In genomic region chr12:132391326-132392041, GRCh38 we compare ENCODE assay signal across 23 cellular contexts.
A peak's percentile ranks its signal among the peaks of the same experiment; 100 is the strongest.
DNase-seq lines count a peak whose midpoint lies in the region; ATAC-seq and TF ChIP-seq lines count a peak whose summit lies in the region.
"Had no signal": no experiment of that assay in that cellular context is flagged by ENCODE, and none has a peak within 500 bp of the region (broad histone marks: within the 10 kb centered on the region; RNA-seq: fewer than 3 reads in every experiment).

No MANE protein-coding gene starts in this region.

- no peak overlapping the region for H2AK5ac ChIP-seq in mesenchymal stem cell (ENCODE audit: low read length, severe bottlenecking)

- H3K4me3 ChIP-seq in right cardiac atrium (ENCODE audit: low read length) = no peak overlapping the region
- no peak overlapping the region for H3K4me3 ChIP-seq in mesenchymal stem cell (ENCODE audit: insufficient read depth in 1 of 2, low read depth in 1 of 2, low read length in 2 of 2)
- H3K4me3 ChIP-seq in upper lobe of right lung = no peak overlapping the region
- H3K4me3 ChIP-seq: A549, GM12878, SJCRH30 had no signal

- no peak overlapping the region for H3K23ac ChIP-seq in mesenchymal stem cell (ENCODE audit: low read length in 2 of 2)

- no peak overlapping the region for H2BK12ac ChIP-seq in mesenchymal stem cell (ENCODE audit: low read length in 2 of 2)

- no peak overlapping the region for H4K91ac ChIP-seq in mesenchymal stem cell (ENCODE audit: low read length)

- H3K36me3 ChIP-seq in mesenchymal stem cell (ENCODE audit: control insufficient read depth in 1 of 2, insufficient read depth in 2 of 2, low read depth in 1 of 2, low read length in 2 of 2) (no peaks in the 10 kb centered on the region), upper lobe of right lung (no peaks in the 10 kb centered on the region)
- H3K36me3 ChIP-seq: BE2C, SJCRH30 had no signal

- peaks cover 17% of the 10 kb centered on the region for H3K27me3 Mint-ChIP-seq in endothelial cell (ENCODE audit: unreplicated experiment)
- H3K27me3 Mint-ChIP-seq in activated T-helper 1 cell treated with anti-CD3 and anti-CD28 coated beads, Interleukin-12 subunit alpha, Interleukin-12 subunit beta, Interleukin-2, Interleukin-4 antibody, amounts not matched to agents 30 ng/mL and 10 ng/mL and 1 ng/mL, durations not matched to agents 14 hours and 24 hours and 36 hours (ENCODE audit: insufficient read depth) = peaks cover 5% of the 10 kb centered on the region

- DNase-seq in right cardiac atrium (peak; percentile 9 to 55 (median 32)), left cardiac atrium (no peak), endothelial cell (ENCODE audit: low spot score) (no peak), mesenchymal stem cell (no peak), upper lobe of right lung (peak; percentile 54), DMS153 (lab: John Stamatoyannopoulos, UW) (no peak)
- no peak for DNase-seq in activated T-helper 1 cell treated with anti-CD3 and anti-CD28 coated beads, Interleukin-12 subunit alpha, Interleukin-12 subunit beta, Interleukin-2, Interleukin-4 antibody, amounts not matched to agents 30 ng/mL and 10 ng/mL and 1 ng/mL, durations not matched to agents 14 hours and 24 hours and 36 hours (ENCODE audit: low spot score)
- DNase-seq: BE2C; CD4-positive, CD25-positive, alpha-beta regulatory T cell; DND-41; H7; NCI-H1105; NCI-H146; NCI-H2029; NCI-H2227 treated with DMSO at 0.1 percent for 48 hours; NCI-H510A treated with DMSO at 0.1 percent for 48 hours; NCI-H748 treated with DMSO at 0.1 percent for 48 hours; SJCRH30 had no signal

- no peak overlapping the region for H3K9ac ChIP-seq in mesenchymal stem cell (ENCODE audit: low read length)
- H3K9ac ChIP-seq: KMS-11 had no signal

- no peak overlapping the region for H3K27ac ChIP-seq in right cardiac atrium (ENCODE audit: low read length)
- H3K27ac ChIP-seq in mesenchymal stem cell (ENCODE audit: low read length, poor library complexity, severe bottlenecking) = no peak overlapping the region
- no peak overlapping the region for H3K27ac ChIP-seq in upper lobe of right lung
- H3K27ac ChIP-seq: KMS-11, RWPE1, SJCRH30 had no signal

- H3K27me3 ChIP-seq in right cardiac atrium (ENCODE audit: control insufficient read depth, insufficient read depth) = no peaks in the 10 kb centered on the region
- peaks cover 11 to 54% of the 10 kb centered on the region in 2 experiments for H3K27me3 ChIP-seq in mesenchymal stem cell (ENCODE audit: control insufficient read depth in 1 of 2, insufficient read depth in 1 of 2, low read length in 2 of 2)
- peaks cover 21% of the 10 kb centered on the region for H3K27me3 ChIP-seq in upper lobe of right lung
- H3K27me3 ChIP-seq: SJCRH30 had no signal

- no peak overlapping the region for H2AFZ ChIP-seq in mesenchymal stem cell (ENCODE audit: low read depth, low read length)

- no peaks in the 10 kb centered on the region for H3K9me3 Mint-ChIP-seq in endothelial cell (ENCODE audit: unreplicated experiment)
- H3K9me3 Mint-ChIP-seq in activated T-helper 1 cell treated with anti-CD3 and anti-CD28 coated beads, Interleukin-12 subunit alpha, Interleukin-12 subunit beta, Interleukin-2, Interleukin-4 antibody, amounts not matched to agents 30 ng/mL and 10 ng/mL and 1 ng/mL, durations not matched to agents 14 hours and 24 hours and 36 hours = peaks cover 5% of the 10 kb centered on the region

- TF ChIP-seq CTCF in endothelial cell (IDR thresholded peaks at IDR 0.05; ENCODE audit: unreplicated experiment) = no peak
- no peak for TF ChIP-seq CTCF in upper lobe of right lung (IDR thresholded peaks at IDR 0.05)

- peak overlapping the region; percentile 1 for H3K4me3 Mint-ChIP-seq in endothelial cell (ENCODE audit: unreplicated experiment)
- no peak overlapping the region for H3K4me3 Mint-ChIP-seq in activated T-helper 1 cell treated with anti-CD3 and anti-CD28 coated beads, Interleukin-12 subunit alpha, Interleukin-12 subunit beta, Interleukin-2, Interleukin-4 antibody, amounts not matched to agents 30 ng/mL and 10 ng/mL and 1 ng/mL, durations not matched to agents 14 hours and 24 hours and 36 hours
- H3K4me3 Mint-ChIP-seq: CD4-positive, CD25-positive, alpha-beta regulatory T cell had no signal

- intact Hi-C loops in right cardiac atrium (cut with DNase I) (no loop called here), left cardiac atrium (cut with DNase I) (no loop called here), upper lobe of right lung (cut with DNase I) (no loop called here)
- intact Hi-C loops in activated T-helper 1 cell treated with anti-CD3 and anti-CD28 coated beads, Interleukin-12 subunit alpha, Interleukin-12 subunit beta, Interleukin-2, Interleukin-4 antibody, amounts not matched to agents 30 ng/mL and 10 ng/mL and 1 ng/mL, durations not matched to agents 14 hours and 24 hours and 36 hours (cut with micrococcal nuclease) = no loop called here

- peak overlapping the region; percentile 29 for H4K8ac ChIP-seq in mesenchymal stem cell (ENCODE audit: low read length)

- no peak overlapping the region for H2BK120ac ChIP-seq in mesenchymal stem cell (ENCODE audit: low read depth, low read length)

- H3K14ac ChIP-seq in mesenchymal stem cell (ENCODE audit: low read length in 2 of 2) = no peak overlapping the region

- H3K9me3 ChIP-seq in right cardiac atrium (ENCODE audit: control insufficient read depth, low read length) = no peaks in the 10 kb centered on the region
- no peaks in the 10 kb centered on the region for H3K9me3 ChIP-seq in mesenchymal stem cell (ENCODE audit: control insufficient read depth, low read length)
- H3K9me3 ChIP-seq in upper lobe of right lung = no peaks in the 10 kb centered on the region
- H3K9me3 ChIP-seq: A549, BE2C, SJCRH30 had no signal

- H3K4me1 ChIP-seq in right cardiac atrium (ENCODE audit: control insufficient read depth, insufficient read depth, low read length) (no peaks in the 10 kb centered on the region), mesenchymal stem cell (ENCODE audit: control insufficient read depth, insufficient read depth, low read depth, low read length) (no peaks in the 10 kb centered on the region), upper lobe of right lung (no peaks in the 10 kb centered on the region)
- H3K4me1 ChIP-seq: BE2C, SJCRH30 had no signal

- no peak overlapping the region for H3K4me2 ChIP-seq in mesenchymal stem cell (ENCODE audit: low read length, poor library complexity, severe bottlenecking)
- H3K4me2 ChIP-seq: A549, KMS-11 had no signal

- no peak overlapping the region for H3K27ac Mint-ChIP-seq in endothelial cell (ENCODE audit: unreplicated experiment)
- no peak overlapping the region for H3K27ac Mint-ChIP-seq in activated T-helper 1 cell treated with anti-CD3 and anti-CD28 coated beads, Interleukin-12 subunit alpha, Interleukin-12 subunit beta, Interleukin-2, Interleukin-4 antibody, amounts not matched to agents 30 ng/mL and 10 ng/mL and 1 ng/mL, durations not matched to agents 14 hours and 24 hours and 36 hours
- H3K27ac Mint-ChIP-seq: CD4-positive, CD25-positive, alpha-beta regulatory T cell had no signal

- no peak overlapping the region for H2BK15ac ChIP-seq in mesenchymal stem cell (ENCODE audit: low read depth, poor library complexity, severe bottlenecking)

- H3K4me1 Mint-ChIP-seq in endothelial cell (ENCODE audit: unreplicated experiment) = no peaks in the 10 kb centered on the region
- H3K4me1 Mint-ChIP-seq in activated T-helper 1 cell treated with anti-CD3 and anti-CD28 coated beads, Interleukin-12 subunit alpha, Interleukin-12 subunit beta, Interleukin-2, Interleukin-4 antibody, amounts not matched to agents 30 ng/mL and 10 ng/mL and 1 ng/mL, durations not matched to agents 14 hours and 24 hours and 36 hours (ENCODE audit: low read depth) = no peaks in the 10 kb centered on the region

- WGBS in right cardiac atrium = 89% methylated on average over 43 of the region's 43 CpGs
- 94% methylated on average over 36 of the region's 43 CpGs for WGBS in mesenchymal stem cell

- H3K18ac ChIP-seq in mesenchymal stem cell (ENCODE audit: low read depth in 1 of 2, low read length in 2 of 2) = no peak overlapping the region

- peaks cover 4% of the 10 kb centered on the region for H3K36me3 Mint-ChIP-seq in endothelial cell (ENCODE audit: low read depth, unreplicated experiment)
- no peaks in the 10 kb centered on the region for H3K36me3 Mint-ChIP-seq in activated T-helper 1 cell treated with anti-CD3 and anti-CD28 coated beads, Interleukin-12 subunit alpha, Interleukin-12 subunit beta, Interleukin-2, Interleukin-4 antibody, amounts not matched to agents 30 ng/mL and 10 ng/mL and 1 ng/mL, durations not matched to agents 14 hours and 24 hours and 36 hours (ENCODE audit: low read depth)
- H3K36me3 Mint-ChIP-seq: CD4-positive, CD25-positive, alpha-beta regulatory T cell had no signal

- H3K4ac ChIP-seq in mesenchymal stem cell (ENCODE audit: low read depth in 1 of 2, low read length in 2 of 2) = no peak overlapping the region

- ATAC-seq in right cardiac atrium = no peak
- ATAC-seq in left cardiac atrium = no peak
- ATAC-seq in upper lobe of right lung = no peak
- no peak for ATAC-seq in HG03460 (IDR thresholded peaks at IDR 0.05; ENCODE audit: unreplicated experiment)
- ATAC-seq: A549, GM12878 had no signal

- H2BK5ac ChIP-seq in mesenchymal stem cell (ENCODE audit: low read depth, low read length, poor library complexity, severe bottlenecking) = no peak overlapping the region

- H3K79me1 ChIP-seq in mesenchymal stem cell (replicated peaks; ENCODE audit: low read length, poor library complexity, severe bottlenecking) = no peaks in the 10 kb centered on the region

Comparison
In these comparisons a context has a peak if more than half of its experiments do, and no peak if none do; other contexts are left out.
1. DNase-seq: peak in right cardiac atrium (3 of 3) and upper lobe of right lung (single experiment); none in left cardiac atrium (single experiment), endothelial cell (single experiment), mesenchymal stem cell (single experiment), DMS153 (single experiment) and activated T-helper 1 cell treated with anti-CD3 and anti-CD28 coated beads, Interleukin-12 subunit alpha, Interleukin-12 subunit beta, Interleukin-2, Interleukin-4 antibody, amounts not matched to agents 30 ng/mL and 10 ng/mL and 1 ng/mL, durations not matched to agents 14 hours and 24 hours and 36 hours (single experiment).